17 cellular contexts compared by ENCODE assay signal in genomic region chr14:81571437-81571836, GRCh38. TPM values are rescaled to one million over a fixed set of nuclear protein-coding genes. Genes with fewer than 3 reads are reported as not detected.
A peak's percentile ranks its signal among the peaks of the same experiment; 100 is the strongest.
DNase-seq lines count a peak whose midpoint lies in the region; ATAC-seq and TF ChIP-seq lines count a peak whose summit lies in the region.
"Had no signal": no experiment of that assay in that cellular context is flagged by ENCODE, and none has a peak within 500 bp of the region (broad histone marks: within the 10 kb centered on the region; RNA-seq: fewer than 3 reads in every experiment).

No MANE protein-coding gene starts in this region.

- H3K36me3 Mint-ChIP-seq in activated naive CD8-positive, alpha-beta T cell treated with anti-CD3 and anti-CD28 coated beads, Interleukin-2, amount 50 U/mL, for 24 hours (ENCODE audit: low read depth) = no peaks in the 10 kb centered on the region
- H3K36me3 Mint-ChIP-seq in activated naive CD8-positive, alpha-beta T cell treated with anti-CD3 and anti-CD28 coated beads for 36 hours = no peaks in the 10 kb centered on the region
- H3K36me3 Mint-ChIP-seq in Calu3 (ENCODE audit: insufficient read depth, unreplicated experiment) = no peaks in the 10 kb centered on the region

- ATAC-seq in activated naive CD8-positive, alpha-beta T cell treated with anti-CD3 and anti-CD28 coated beads, Interleukin-2, amount 50 U/mL, for 24 hours = peak; percentile 43
- ATAC-seq in foreskin keratinocyte (peak; percentile 59), GM18868 (IDR thresholded peaks at IDR 0.05; ENCODE audit: unreplicated experiment) (no peak)
- ATAC-seq: PC-3 had no signal

- peaks cover 2% of the 10 kb centered on the region for H3K27me3 ChIP-seq in foreskin keratinocyte
- H3K27me3 ChIP-seq: SJSA1 had no signal

- H3K9me3 Mint-ChIP-seq in activated naive CD8-positive, alpha-beta T cell treated with anti-CD3 and anti-CD28 coated beads, Interleukin-2, amount 50 U/mL, for 24 hours = no peaks in the 10 kb centered on the region
- no peaks in the 10 kb centered on the region for H3K9me3 Mint-ChIP-seq in activated naive CD8-positive, alpha-beta T cell treated with anti-CD3 and anti-CD28 coated beads for 36 hours
- H3K9me3 Mint-ChIP-seq in Calu3 (ENCODE audit: low read depth, unreplicated experiment) = no peaks in the 10 kb centered on the region

- peak overlapping the region; percentile 17 for H3K27ac Mint-ChIP-seq in activated naive CD8-positive, alpha-beta T cell treated with anti-CD3 and anti-CD28 coated beads, Interleukin-2, amount 50 U/mL, for 24 hours
- no peak overlapping the region for H3K27ac Mint-ChIP-seq in activated naive CD8-positive, alpha-beta T cell treated with anti-CD3 and anti-CD28 coated beads for 36 hours
- no peak overlapping the region for H3K27ac Mint-ChIP-seq in Calu3 (ENCODE audit: unreplicated experiment)

- no peak for DNase-seq in activated naive CD8-positive, alpha-beta T cell treated with anti-CD3 and anti-CD28 coated beads, Interleukin-2, amount 50 U/mL, for 24 hours
- DNase-seq in activated naive CD8-positive, alpha-beta T cell treated with anti-CD3 and anti-CD28 coated beads for 36 hours = no peak
- DNase-seq in RKO (ENCODE audit: low spot score) (peak; percentile 64), foreskin keratinocyte (peak in 1 of 2 donors; percentile 23), hepatic stellate cell (ENCODE audit: low spot score) (no peak), Calu3 (no peak)
- DNase-seq: AML-193, DND-41, KG1, MV-4-11, NCI-H1694 treated with DMSO at 0.1 percent for 48 hours, NCI-H345, NCI-H524 treated with DMSO at 0.1 percent for 48 hours, PC-3 had no signal

- TF ChIP-seq CTCF in foreskin keratinocyte (conservative IDR thresholded peaks at IDR 0.05) (no peak), Calu3 (IDR thresholded peaks at IDR 0.05; ENCODE audit: unreplicated experiment) (no peak)

- CTCF ChIA-PET in Calu3 (lab: Charles Lee) = no interaction called here

- BruUV-seq in Calu3 (replicated peaks; lab: Mats Ljungman, UMichigan) = no TSS peak

- no peak overlapping the region for H3K4me3 Mint-ChIP-seq in activated naive CD8-positive, alpha-beta T cell treated with anti-CD3 and anti-CD28 coated beads, Interleukin-2, amount 50 U/mL, for 24 hours
- no peak overlapping the region for H3K4me3 Mint-ChIP-seq in activated naive CD8-positive, alpha-beta T cell treated with anti-CD3 and anti-CD28 coated beads for 36 hours
- H3K4me3 Mint-ChIP-seq in Calu3 (ENCODE audit: low read depth, unreplicated experiment) = no peak overlapping the region

- H3K27me3 Mint-ChIP-seq in activated naive CD8-positive, alpha-beta T cell treated with anti-CD3 and anti-CD28 coated beads, Interleukin-2, amount 50 U/mL, for 24 hours = peaks cover 15% of the 10 kb centered on the region
- H3K27me3 Mint-ChIP-seq in activated naive CD8-positive, alpha-beta T cell treated with anti-CD3 and anti-CD28 coated beads for 36 hours = peaks cover 12% of the 10 kb centered on the region
- peaks cover 65% of the 10 kb centered on the region for H3K27me3 Mint-ChIP-seq in Calu3 (ENCODE audit: unreplicated experiment)

- intact Hi-C loops in Calu3 (cut with micrococcal nuclease; ENCODE audit: unreplicated experiment) = no loop called here

- no peak overlapping the region for H3K27ac ChIP-seq in foreskin keratinocyte
- H3K27ac ChIP-seq: C4-2B, SJSA1 had no signal

- H3K4me1 ChIP-seq in foreskin keratinocyte = no peaks in the 10 kb centered on the region
- H3K4me1 ChIP-seq: SJSA1 had no signal

- peaks cover 3% of the 10 kb centered on the region for H3K4me1 Mint-ChIP-seq in activated naive CD8-positive, alpha-beta T cell treated with anti-CD3 and anti-CD28 coated beads, Interleukin-2, amount 50 U/mL, for 24 hours
- H3K4me1 Mint-ChIP-seq in activated naive CD8-positive, alpha-beta T cell treated with anti-CD3 and anti-CD28 coated beads for 36 hours = peaks cover 2% of the 10 kb centered on the region
- H3K4me1 Mint-ChIP-seq in Calu3 (ENCODE audit: low read depth, unreplicated experiment) = no peaks in the 10 kb centered on the region

RNA-seq across cellular contexts. Expression of gene SEL1L, which starts 37.8 kb away (rescaled TPM):
- total RNA-seq in activated naive CD8-positive, alpha-beta T cell treated with anti-CD3 and anti-CD28 coated beads for 36 hours = 10 to 100 TPM; 56.0 to 58.7 TPM
- total RNA-seq in foreskin keratinocyte (26.2 and 34.7 TPM in 2 replicates), Calu3 (2022) (95.4 and 100 TPM in 2 replicates)
- polyA plus RNA-seq in foreskin keratinocyte = 5.6 TPM in 2 replicates
